Comparison of ENCODE assay signal across 22 cellular contexts in the genomic region with DNA sequence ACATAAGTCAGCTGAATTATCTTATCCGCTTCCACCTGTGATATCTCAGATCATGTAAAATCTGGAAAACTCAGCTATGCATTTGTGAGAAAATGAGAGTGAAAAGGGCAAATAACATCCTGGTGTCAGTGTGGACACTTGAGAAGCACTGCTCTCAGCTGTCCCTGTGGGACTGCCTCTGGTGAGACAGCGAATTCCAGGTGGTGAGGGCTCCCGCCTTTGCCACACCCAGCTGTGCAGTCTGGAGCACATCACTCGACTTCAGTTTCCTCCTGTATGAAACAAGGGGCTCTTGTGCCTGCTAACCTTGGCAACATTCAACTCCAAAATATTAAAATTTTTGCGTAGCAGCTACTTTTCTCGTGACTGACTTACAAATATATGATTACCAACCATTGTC.
A peak's percentile ranks its signal among the peaks of the same experiment; 100 is the strongest.
DNase-seq lines count a peak whose midpoint lies in the region; ATAC-seq and TF ChIP-seq lines count a peak whose summit lies in the region.
"Had no signal": no experiment of that assay in that cellular context is flagged by ENCODE, and none has a peak within 500 bp of the region (broad histone marks: within the 10 kb centered on the region; RNA-seq: fewer than 3 reads in every experiment).

No MANE protein-coding gene starts in this region.

- H3K27ac ChIP-seq in GM23338 (ENCODE audit: low read depth) (no peak overlapping the region), right lobe of liver (no peak overlapping the region)
- H3K27ac ChIP-seq: gastroesophageal sphincter, lower lobe of right lung, PC-9 had no signal

- H3K27me3 Mint-ChIP-seq in Calu3 (ENCODE audit: unreplicated experiment) (no peaks in the 10 kb centered on the region), GM23338 (ENCODE audit: insufficient read depth, low read depth, poor library complexity) (peaks cover 3% of the 10 kb centered on the region)
- H3K27me3 Mint-ChIP-seq: activated CD8-positive, alpha-beta T cell treated with anti-CD3 and anti-CD28 coated beads for 36 hours; activated naive CD8-positive, alpha-beta T cell treated with anti-CD3 and anti-CD28 coated beads, Interleukin-2, amount 10 ng/mL, durations not matched to agents 7 days and 5 days; central memory CD8-positive, alpha-beta T cell had no signal

- H3K4me3 ChIP-seq in GM23338 (no peak overlapping the region), lower leg skin (ENCODE audit: low read depth, poor library complexity, severe bottlenecking) (no peak overlapping the region), right lobe of liver (no peak overlapping the region)
- H3K4me3 ChIP-seq: gastroesophageal sphincter, GM12878, lower lobe of right lung, PC-9 had no signal

- H3K9me2 ChIP-seq in GM23338 (ENCODE audit: insufficient read depth), result no peaks in the 10 kb centered on the region

- H3K9me3 Mint-ChIP-seq in Calu3 (ENCODE audit: low read depth, unreplicated experiment) (no peaks in the 10 kb centered on the region), GM23338 (no peaks in the 10 kb centered on the region)
- H3K9me3 Mint-ChIP-seq: activated CD8-positive, alpha-beta T cell treated with anti-CD3 and anti-CD28 coated beads for 36 hours; activated naive CD8-positive, alpha-beta T cell treated with anti-CD3 and anti-CD28 coated beads, Interleukin-2, amount 10 ng/mL, durations not matched to agents 7 days and 5 days; central memory CD8-positive, alpha-beta T cell had no signal

- H4K20me1 ChIP-seq in GM23338 (replicated peaks; ENCODE audit: insufficient read depth), result no peaks in the 10 kb centered on the region

- H3K36me3 ChIP-seq in GM23338 (ENCODE audit: insufficient read depth), result no peaks in the 10 kb centered on the region
- peaks cover 0 to 1% (median 0%) of the 10 kb centered on the region in 4 donors for H3K36me3 ChIP-seq in right lobe of liver
- H3K36me3 ChIP-seq: lower lobe of right lung had no signal

- WGBS in lower leg skin, 2 donors, result 86 to 91% methylated on average over 6 of the region's 6 CpGs
- WGBS in right lobe of liver (ENCODE audit: insufficient coverage, low coverage, low lambda C conversion rate, missing lambda C conversion rate), result 85% methylated on average over 4 of the region's 6 CpGs

- TF ChIP-seq CTCF in Calu3 (IDR thresholded peaks at IDR 0.05; ENCODE audit: unreplicated experiment) (no peak), GM23338 (conservative IDR thresholded peaks at IDR 0.05; ENCODE audit: low read depth in 2 of 2) (no peak), lower leg skin (IDR thresholded peaks at IDR 0.05) (no peak), right lobe of liver (IDR thresholded peaks at IDR 0.05) (no peak)

- no peaks in the 10 kb centered on the region for H3K79me2 ChIP-seq in GM23338 (replicated peaks; ENCODE audit: insufficient read depth)

- H3K27me3 ChIP-seq in GM23338 (ENCODE audit: insufficient read depth), result no peaks in the 10 kb centered on the region
- no peaks in the 10 kb centered on the region for H3K27me3 ChIP-seq in right lobe of liver
- H3K27me3 ChIP-seq: gastroesophageal sphincter had no signal

- no peaks in the 10 kb centered on the region for H3F3A ChIP-seq in GM23338 (replicated peaks; ENCODE audit: low read depth)

- ATAC-seq in GM23338 (peak; percentile 55; the same call in 2 of the 3 replicates), left colon (peak; percentile 44), right lobe of liver (no peak)
- ATAC-seq: activated CD4-positive, CD25-positive, alpha-beta regulatory T cell treated with anti-CD3 and anti-CD28 coated beads, Interleukin-2, amount 50 U/mL, for 24 hours; activated CD8-positive, alpha-beta T cell treated with anti-CD3 and anti-CD28 coated beads for 36 hours; gastroesophageal sphincter; GM12878; lower lobe of right lung had no signal

- no peaks in the 10 kb centered on the region for H3K36me3 Mint-ChIP-seq in Calu3 (ENCODE audit: insufficient read depth, unreplicated experiment)
- no peaks in the 10 kb centered on the region for H3K36me3 Mint-ChIP-seq in GM23338 (ENCODE audit: low read depth)

- CTCF ChIA-PET in Calu3 (lab: Charles Lee), result no interaction called here

- no peak for TF ChIP-seq POLR2A in lower leg skin (IDR thresholded peaks at IDR 0.05)
- TF ChIP-seq POLR2A in right lobe of liver (IDR thresholded peaks at IDR 0.05), result no peak

- H3K27ac Mint-ChIP-seq in Calu3 (ENCODE audit: unreplicated experiment), result no peak overlapping the region
- peak overlapping the region; percentile 90; the same call in 1 of the 2 replicates for H3K27ac Mint-ChIP-seq in GM23338
- H3K27ac Mint-ChIP-seq: activated CD8-positive, alpha-beta T cell treated with anti-CD3 and anti-CD28 coated beads for 36 hours; activated naive CD8-positive, alpha-beta T cell treated with anti-CD3 and anti-CD28 coated beads, Interleukin-2, amount 10 ng/mL, durations not matched to agents 7 days and 5 days; CD14-positive monocyte had no signal

- peaks cover 39% of the 10 kb centered on the region for H3K4me1 Mint-ChIP-seq in Calu3 (ENCODE audit: low read depth, unreplicated experiment)
- peaks cover 3% of the 10 kb centered on the region; the same call in 2 of the 3 replicates for H3K4me1 Mint-ChIP-seq in GM23338
- H3K4me1 Mint-ChIP-seq: activated naive CD8-positive, alpha-beta T cell treated with anti-CD3 and anti-CD28 coated beads, Interleukin-2, amount 10 ng/mL, durations not matched to agents 7 days and 5 days; CD14-positive monocyte; central memory CD8-positive, alpha-beta T cell had no signal

- DNase-seq in Calu3 (peak; percentile 46), GM23338 (ENCODE audit: low spot score) (no peak), NCI-H524 treated with DMSO at 0.1 percent for 48 hours (lab: John Stamatoyannopoulos, UW) (peak; percentile 30), left colon (peak in 1 of 2 donors; percentile 5), putamen (ENCODE audit: low spot score) (no peak), lower leg skin (ENCODE audit: low spot score in 2 of 2) (no peak), right lobe of liver (no peak)
- DNase-seq: activated CD8-positive, alpha-beta T cell treated with anti-CD3 and anti-CD28 coated beads for 36 hours; activated effector memory CD4-positive, alpha-beta T cell treated with Interleukin-2 at 50 U/mL for 16 hours; activated naive CD8-positive, alpha-beta T cell treated with anti-CD3 and anti-CD28 coated beads, Interleukin-2, amount 10 ng/mL, durations not matched to agents 7 days and 5 days; DND-41; lower lobe of right lung; NCI-H1436 treated with DMSO at 0.1 percent for 48 hours; NCI-H446 treated with DMSO at 0.1 percent for 48 hours; Right ventricle myocardium superior; trophoblast cell had no signal

- no peaks in the 10 kb centered on the region for H3K9me3 ChIP-seq in right lobe of liver
- H3K9me3 ChIP-seq: gastroesophageal sphincter, lower lobe of right lung had no signal

- no peak overlapping the region for H2AFZ ChIP-seq in GM23338
- H2AFZ ChIP-seq: PC-9 had no signal

- H3K4me1 ChIP-seq in GM23338 (ENCODE audit: insufficient read depth) (no peaks in the 10 kb centered on the region), right lobe of liver (peaks cover 0 to 4% (median 0%) of the 10 kb centered on the region in 4 donors)
- H3K4me1 ChIP-seq: lower lobe of right lung had no signal

- H3K4me2 ChIP-seq in GM23338, result no peak overlapping the region
- H3K4me2 ChIP-seq: PC-9 had no signal

- no TSS peak for BruUV-seq in Calu3 (replicated peaks; lab: Mats Ljungman, UMichigan)

- H3K4me3 Mint-ChIP-seq in Calu3 (ENCODE audit: low read depth, unreplicated experiment), result no peak overlapping the region
- no peak overlapping the region for H3K4me3 Mint-ChIP-seq in GM23338
- H3K4me3 Mint-ChIP-seq: activated CD8-positive, alpha-beta T cell treated with anti-CD3 and anti-CD28 coated beads for 36 hours; activated naive CD8-positive, alpha-beta T cell treated with anti-CD3 and anti-CD28 coated beads, Interleukin-2, amount 10 ng/mL, durations not matched to agents 7 days and 5 days; CD14-positive monocyte; central memory CD8-positive, alpha-beta T cell had no signal

- intact Hi-C loops in Calu3 (cut with micrococcal nuclease; ENCODE audit: unreplicated experiment) (no loop called here), left colon (cut with DNase I, micrococcal nuclease) (no loop called here), lower leg skin (cut with DNase I; ENCODE audit: low total_unique reads) (no loop called here), right lobe of liver (cut with DNase I) (no loop called here)

TF ChIP-seq in GM23338, 12 proteins besides CTCF, POLR2A, EP300 and RAD21 (continues in another document):
- no peak for TF ChIP-seq JUNB (IDR thresholded peaks at IDR 0.05; ENCODE audit: unreplicated experiment)
- no peak for TF ChIP-seq EZH2phosphoT487 (IDR thresholded peaks at IDR 0.05; ENCODE audit: unreplicated experiment)
- TF ChIP-seq ETS1 (IDR thresholded peaks at IDR 0.05), result no peak
- no peak for TF ChIP-seq CREB1 (CRISPR knock-in tag; IDR thresholded peaks at IDR 0.05; ENCODE audit: low read depth)
- TF ChIP-seq EZH2 (IDR thresholded peaks at IDR 0.05; ENCODE audit: low read depth, unreplicated experiment), result no peak
- no peak for TF ChIP-seq ZNF331 (CRISPR knock-in tag; IDR thresholded peaks at IDR 0.05; ENCODE audit: low read depth)

Comparison
In these comparisons a context has a peak if more than half of its experiments do, and no peak if none do; other contexts are left out.
1. DNase-seq: peak in Calu3 (single experiment) and NCI-H524 treated with DMSO at 0.1 percent for 48 hours (single experiment); none in GM23338 (single experiment), putamen (single experiment), lower leg skin (0 of 2) and right lobe of liver (0 of 3).
2. ATAC-seq: peak in GM23338 (single experiment) and left colon (single experiment); none in right lobe of liver (0 of 4).